In the genomic region with DNA sequence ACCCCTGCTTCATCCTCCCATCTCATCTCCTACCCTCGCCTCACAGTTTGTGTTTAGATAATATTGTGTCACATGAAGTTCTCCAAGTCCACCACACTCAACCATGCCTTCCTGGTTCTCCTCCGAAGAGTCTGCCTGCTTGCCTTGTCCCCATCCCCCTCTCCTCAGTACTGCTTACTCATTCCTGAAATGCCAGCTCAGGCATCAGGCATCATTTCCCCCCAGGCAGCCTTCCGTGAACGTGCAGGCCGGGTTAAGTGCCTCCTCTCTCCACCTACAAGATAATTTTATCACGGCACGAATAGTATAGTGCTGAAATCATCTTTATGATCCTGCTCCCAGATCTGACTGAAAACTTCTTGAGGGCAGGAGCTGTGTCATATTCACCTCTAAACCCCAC, we compare ENCODE assay signal across 18 cellular contexts. TPM values are rescaled to one million over a fixed set of nuclear protein-coding genes. Genes with fewer than 3 reads are reported as not detected.
DNase-seq lines count a peak whose midpoint lies in the region; ATAC-seq, FAIRE-seq and TF ChIP-seq lines count a peak whose summit lies in the region.
"Had no signal": no experiment of that assay in that cellular context is flagged by ENCODE, and none has a peak within 500 bp of the region (broad histone marks: within the 10 kb centered on the region; RNA-seq: fewer than 3 reads in every experiment).

No MANE protein-coding gene starts in this region.

- H3K4me3 Mint-ChIP-seq in activated CD4-positive, alpha-beta T cell treated with anti-CD3 and anti-CD28 coated beads for 36 hours: no peak overlapping the region
- H3K4me3 Mint-ChIP-seq in activated T-cell treated with anti-CD3 and anti-CD28 coated beads, Interleukin-2, amount 50 U/mL, for 72 hours: no peak overlapping the region
- H3K4me3 Mint-ChIP-seq: HFFc6; immature natural killer cell; naive thymus-derived CD8-positive, alpha-beta T cell; stimulated activated naive CD8-positive, alpha-beta T cell treated with anti-CD3 and anti-CD28 coated beads, Interleukin-15, Interleukin-2, amounts not matched to agents 100 ng/mL and 50 ng/mL, for 24 hours had no signal

- H3K9me2 ChIP-seq in PC-3 (replicated peaks; ENCODE audit: low read length): no peaks in the 10 kb centered on the region
- H3K9me2 ChIP-seq: SK-N-SH had no signal

- peaks cover 6% of the 10 kb centered on the region for H3K9me3 Mint-ChIP-seq in activated CD4-positive, alpha-beta T cell treated with anti-CD3 and anti-CD28 coated beads for 36 hours (ENCODE audit: low read depth)
- peaks cover 0 to 6% of the 10 kb centered on the region in 2 donors for H3K9me3 Mint-ChIP-seq in activated T-cell treated with anti-CD3 and anti-CD28 coated beads, Interleukin-2, amount 50 U/mL, for 72 hours

- no peak for ATAC-seq in PC-3
- no peak for ATAC-seq in GM21360 (IDR thresholded peaks at IDR 0.05; ENCODE audit: unreplicated experiment)
- no peak for ATAC-seq in activated CD4-positive, alpha-beta T cell treated with anti-CD3 and anti-CD28 coated beads for 36 hours
- ATAC-seq in activated T-cell treated with anti-CD3 and anti-CD28 coated beads, Interleukin-2, amount 50 U/mL, for 72 hours (replicated peaks in 1 of 2): no peak
- ATAC-seq: naive thymus-derived CD8-positive, alpha-beta T cell; sciatic nerve had no signal

- H2BK5ac ChIP-seq in mesendoderm (ENCODE audit: low read length): peak overlapping the region; percentile 63

- H3K4me3 ChIP-seq in PC-3 (ENCODE audit: low read length) (no peak overlapping the region), endothelial cell of umbilical vein (replicated peaks in 1 of 3; ENCODE audit: insufficient read depth in 1 of 3, low read depth in 1 of 3, low read length in 3 of 3) (no peak overlapping the region), mesendoderm (ENCODE audit: low read length) (no peak overlapping the region)
- H3K4me3 ChIP-seq: coronary artery had no signal

- H3K27me3 ChIP-seq in PC-3 (ENCODE audit: low read length): no peaks in the 10 kb centered on the region
- no peaks in the 10 kb centered on the region for H3K27me3 ChIP-seq in endothelial cell of umbilical vein (ENCODE audit: control insufficient read depth in 2 of 2, insufficient read depth in 2 of 2, low read length in 2 of 2)
- H3K27me3 ChIP-seq in mesendoderm (ENCODE audit: insufficient read depth, low read length, poor library complexity): no peaks in the 10 kb centered on the region

- no peak overlapping the region for H2BK15ac ChIP-seq in mesendoderm (replicated peaks; ENCODE audit: low read depth)

- H3K23ac ChIP-seq in mesendoderm (ENCODE audit: low read length): no peak overlapping the region

- no peak overlapping the region for H4K8ac ChIP-seq in mesendoderm (ENCODE audit: low read depth, low read length)

- dilution Hi-C loops in endothelial cell of umbilical vein (cut with MboI; ENCODE audit: extremely low pct_ligation_motif_present, low sequenced_read_pairs): no loop called here

- no peaks in the 10 kb centered on the region for H3K79me1 ChIP-seq in mesendoderm (ENCODE audit: low read length)

- H3K27ac ChIP-seq in PC-3 (ENCODE audit: low read length) (peak overlapping the region; percentile 35), endothelial cell of umbilical vein (ENCODE audit: insufficient read depth, low read depth, low read length) (no peak overlapping the region), mesendoderm (ENCODE audit: low read depth, low read length) (no peak overlapping the region)
- H3K27ac ChIP-seq: coronary artery had no signal

- no peaks in the 10 kb centered on the region for H3F3A ChIP-seq in PC-3 (ENCODE audit: low read length, unreplicated experiment)

- no peaks in the 10 kb centered on the region for H3K4me1 Mint-ChIP-seq in activated CD4-positive, alpha-beta T cell treated with anti-CD3 and anti-CD28 coated beads for 36 hours
- H3K4me1 Mint-ChIP-seq in activated T-cell treated with anti-CD3 and anti-CD28 coated beads, Interleukin-2, amount 50 U/mL, for 72 hours (ENCODE audit: low read depth): no peaks in the 10 kb centered on the region
- H3K4me1 Mint-ChIP-seq: immature natural killer cell; naive thymus-derived CD8-positive, alpha-beta T cell had no signal

- POLR2A ChIA-PET in PC-3 (lab: Charles Lee; ENCODE audit: unreplicated experiment) (no interaction called here), endothelial cell of umbilical vein (lab: Charles Lee) (no interaction called here)
- POLR2A ChIA-PET in activated CD4-positive, alpha-beta T cell treated with anti-CD3 and anti-CD28 coated beads for 36 hours (lab: Charles Lee): no interaction called here

- no CpG with 5 or more reads among the region's 7 CpGs for WGBS in mesendoderm (ENCODE audit: extremely low coverage, insufficient coverage, low lambda C conversion rate)

- H3K79me2 ChIP-seq in PC-3 (ENCODE audit: low read length) (no peaks in the 10 kb centered on the region), endothelial cell of umbilical vein (ENCODE audit: control insufficient read depth, insufficient read depth, low read length) (no peaks in the 10 kb centered on the region), mesendoderm (ENCODE audit: control insufficient read depth, insufficient read depth, low read length) (no peaks in the 10 kb centered on the region)

- DNase-seq in EL (peak; percentile 50), PC-3 (peak; percentile 88), endothelial cell of umbilical vein (ENCODE audit: low read depth, low spot score) (peak; percentile 29), mesendoderm (peak; percentile 86), NCI-H128 (lab: John Stamatoyannopoulos, UW; ENCODE audit: unreplicated experiment) (no peak)
- DNase-seq in activated CD4-positive, alpha-beta T cell treated with anti-CD3 and anti-CD28 coated beads for 36 hours: no peak
- no peak for DNase-seq in activated T-cell treated with anti-CD3 and anti-CD28 coated beads, Interleukin-2, amount 50 U/mL, for 72 hours
- DNase-seq: HFFc6; immature natural killer cell; naive thymus-derived CD8-positive, alpha-beta T cell; NCI-H1105 treated with DMSO at 0.1 percent for 48 hours; NCI-H526 treated with DMSO at 0.1 percent for 48 hours; SK-N-SH had no signal

- H3K4me1 ChIP-seq in PC-3 (ENCODE audit: insufficient read depth, low read length) (peaks cover 35% of the 10 kb centered on the region), endothelial cell of umbilical vein (ENCODE audit: control insufficient read depth, extremely low read depth, insufficient read depth, low read length) (no peaks in the 10 kb centered on the region), mesendoderm (ENCODE audit: control insufficient read depth, low read depth, low read length) (peaks cover 2% of the 10 kb centered on the region)

- H3K4me2 ChIP-seq in PC-3 (ENCODE audit: low read length): no peak overlapping the region
- H3K4me2 ChIP-seq in endothelial cell of umbilical vein (ENCODE audit: insufficient read depth, low read length): no peak overlapping the region
- H3K4me2 ChIP-seq in mesendoderm (ENCODE audit: low read length): no peak overlapping the region
- H3K4me2 ChIP-seq: SK-N-SH had no signal

- no peak overlapping the region for H4K5ac ChIP-seq in mesendoderm (ENCODE audit: low read length)

- H3K9ac ChIP-seq in PC-3 (ENCODE audit: low read length): no peak overlapping the region
- no peak overlapping the region for H3K9ac ChIP-seq in endothelial cell of umbilical vein (replicated peaks; ENCODE audit: extremely low read depth, insufficient read depth, low read length)
- no peak overlapping the region for H3K9ac ChIP-seq in mesendoderm (ENCODE audit: low read length)
- H3K9ac ChIP-seq: SK-N-SH had no signal

- H3K36me3 ChIP-seq in PC-3 (ENCODE audit: low read depth, low read length) (no peaks in the 10 kb centered on the region), endothelial cell of umbilical vein (ENCODE audit: control insufficient read depth in 2 of 2, extremely low read depth in 1 of 2, insufficient read depth in 2 of 2, low read length in 2 of 2) (no peaks in the 10 kb centered on the region), mesendoderm (ENCODE audit: control insufficient read depth, insufficient read depth, low read length) (no peaks in the 10 kb centered on the region)

- no peak overlapping the region for H3K56ac ChIP-seq in mesendoderm (ENCODE audit: low read length)

- no peak overlapping the region for H2BK120ac ChIP-seq in mesendoderm (ENCODE audit: low read depth, low read length)

- no peak overlapping the region for H3K27ac Mint-ChIP-seq in activated CD4-positive, alpha-beta T cell treated with anti-CD3 and anti-CD28 coated beads for 36 hours
- H3K27ac Mint-ChIP-seq in activated T-cell treated with anti-CD3 and anti-CD28 coated beads, Interleukin-2, amount 50 U/mL, for 72 hours: no peak overlapping the region
- H3K27ac Mint-ChIP-seq: HFFc6; immature natural killer cell; naive thymus-derived CD8-positive, alpha-beta T cell; stimulated activated naive CD8-positive, alpha-beta T cell treated with anti-CD3 and anti-CD28 coated beads, Interleukin-15, Interleukin-2, amounts not matched to agents 100 ng/mL and 50 ng/mL, for 24 hours had no signal

- no peak for TF ChIP-seq POLR2A in endothelial cell of umbilical vein (IDR thresholded peaks at IDR 0.05; ENCODE audit: low read depth, low read length)

- no peaks in the 10 kb centered on the region for H3K9me1 ChIP-seq in endothelial cell of umbilical vein (replicated peaks; ENCODE audit: control insufficient read depth, extremely low read depth, insufficient read depth, low read length)

- no peak overlapping the region for H3K4ac ChIP-seq in mesendoderm (ENCODE audit: low read depth, low read length)

- intact Hi-C loops in PC-3 (cut with micrococcal nuclease): no loop called here
- intact Hi-C loops in endothelial cell of umbilical vein (cut with micrococcal nuclease): no loop called here
- intact Hi-C loops in activated CD4-positive, alpha-beta T cell treated with anti-CD3 and anti-CD28 coated beads for 36 hours (cut with DNase I, micrococcal nuclease): no loop called here

- no peak overlapping the region for H2AK5ac ChIP-seq in mesendoderm (ENCODE audit: low read length)

- CTCF ChIA-PET in PC-3 (lab: Charles Lee): no interaction called here
- CTCF ChIA-PET in endothelial cell of umbilical vein (lab: Charles Lee): interaction anchor here (1.0 to 1.5 kb wide), 4 partner anchors 9 to 82 kb away, joined by 3 to 5 read pairs (median 3); no protein-coding TSS in a partner anchor
- CTCF ChIA-PET in activated CD4-positive, alpha-beta T cell treated with anti-CD3 and anti-CD28 coated beads for 36 hours (lab: Charles Lee): interaction anchor here (1.0 kb wide), 1 partner anchor 54 kb away, joined by 3 read pairs; no protein-coding TSS in a partner anchor

- BruUV-seq in PC-3 (replicated peaks; lab: Mats Ljungman, UMichigan) (no TSS peak), endothelial cell of umbilical vein (replicated peaks; lab: Mats Ljungman, UMichigan) (no TSS peak)

- H3K36me3 Mint-ChIP-seq in activated CD4-positive, alpha-beta T cell treated with anti-CD3 and anti-CD28 coated beads for 36 hours (ENCODE audit: low read depth): no peaks in the 10 kb centered on the region
- H3K36me3 Mint-ChIP-seq in activated T-cell treated with anti-CD3 and anti-CD28 coated beads, Interleukin-2, amount 50 U/mL, for 72 hours (ENCODE audit: insufficient read depth in 2 of 2): no peaks in the 10 kb centered on the region
- H3K36me3 Mint-ChIP-seq: immature natural killer cell; naive thymus-derived CD8-positive, alpha-beta T cell had no signal

- TF ChIP-seq CTCF in PC-3 (conservative IDR thresholded peaks at IDR 0.05; ENCODE audit: low read depth, low read length) (no peak), endothelial cell of umbilical vein (IDR thresholded peaks at IDR 0.05; ENCODE audit: extremely low read depth in 1 of 2, insufficient read depth in 1 of 2, low read depth in 1 of 2, low read length in 2 of 2) (no peak)

- H2AFZ ChIP-seq in PC-3 (ENCODE audit: low read length): peak overlapping the region; percentile 53
- peak overlapping the region; percentile 46 for H2AFZ ChIP-seq in endothelial cell of umbilical vein (ENCODE audit: low read depth, low read length)

- no peak overlapping the region for H3K18ac ChIP-seq in mesendoderm (ENCODE audit: low read length)

- H4K20me1 ChIP-seq in PC-3 (ENCODE audit: low read length) (no peaks in the 10 kb centered on the region), endothelial cell of umbilical vein (replicated peaks; ENCODE audit: control insufficient read depth, extremely low read depth, insufficient read depth, low read length) (no peaks in the 10 kb centered on the region)

- no peaks in the 10 kb centered on the region for H3K27me3 Mint-ChIP-seq in activated CD4-positive, alpha-beta T cell treated with anti-CD3 and anti-CD28 coated beads for 36 hours
- no peaks in the 10 kb centered on the region for H3K27me3 Mint-ChIP-seq in activated T-cell treated with anti-CD3 and anti-CD28 coated beads, Interleukin-2, amount 50 U/mL, for 72 hours (ENCODE audit: low read depth)

- H3K9me3 ChIP-seq in PC-3 (ENCODE audit: low read length) (0 out of 2 replicates have a peak, but pooled peaks cover 6% of the 10 kb centered on the region), endothelial cell of umbilical vein (replicated peaks; ENCODE audit: control insufficient read depth, insufficient read depth, low read length) (no peaks in the 10 kb centered on the region)
- H3K9me3 ChIP-seq: SK-N-SH had no signal

- no peak for FAIRE-seq in endothelial cell of umbilical vein (lab: Jason Lieb, UNC)
- FAIRE-seq: G401.6 had no signal

RNA-seq across cellular contexts. Expression of a gene that starts 48.8 kb away (rescaled TPM):
- total RNA-seq in PC-3 (2014; rRNA removed) (0.40 and 0.73 TPM in 2 replicates), endothelial cell of umbilical vein (11.1 and 15.7 TPM in 2 replicates)
- polyA plus RNA-seq in endothelial cell of umbilical vein: 5.5 and 7.1 TPM in 2 replicates
- polyA plus RNA-seq in endothelial cell of umbilical vein (2011; cell fraction: cytosol; rRNA removed): 7.6 and 7.9 TPM in 2 replicates
- 11.6 and 15.8 TPM in 2 replicates for polyA plus RNA-seq in endothelial cell of umbilical vein (2011; cell fraction: nucleus; rRNA removed)
- 10.4 and 14.2 TPM in 2 replicates for polyA plus RNA-seq in endothelial cell of umbilical vein (2012)
- 10.8 and 11.3 TPM in 2 replicates for polyA minus RNA-seq in endothelial cell of umbilical vein
- polyA minus RNA-seq in endothelial cell of umbilical vein (2011; cell fraction: cytosol; rRNA and poly(A)+ RNA removed): 52.6 TPM
- 18.9 and 21.6 TPM in 2 replicates for polyA minus RNA-seq in endothelial cell of umbilical vein (2011; cell fraction: nucleus; rRNA and poly(A)+ RNA removed)
- 50.4 TPM for polyA plus RNA-seq in mesendoderm (2013, experiment 1 of 2)
- 47.1 TPM for polyA plus RNA-seq in mesendoderm (2013, experiment 2 of 2)
- not detected for total RNA-seq in activated CD4-positive, alpha-beta T cell treated with anti-CD3 and anti-CD28 coated beads for 36 hours
- total RNA-seq in activated T-cell treated with anti-CD3 and anti-CD28 coated beads, Interleukin-2, amount 50 U/mL, for 72 hours: not detected
- total RNA-seq: naive thymus-derived CD8-positive, alpha-beta T cell had no signal
- polyA plus RNA-seq: naive thymus-derived CD8-positive, alpha-beta T cell had no signal

Comparison
In these comparisons a context has a peak if more than half of its experiments do, and no peak if none do; other contexts are left out.
1. DNase-seq: peak in EL (single experiment), PC-3 (single experiment), endothelial cell of umbilical vein (single experiment) and mesendoderm (single experiment); none in activated CD4-positive, alpha-beta T cell treated with anti-CD3 and anti-CD28 coated beads for 36 hours (single experiment), NCI-H128 (single experiment) and activated T-cell treated with anti-CD3 and anti-CD28 coated beads, Interleukin-2, amount 50 U/mL, for 72 hours (0 of 2).